ENCODE assay signal across 1 cellular context in the genomic region with DNA sequence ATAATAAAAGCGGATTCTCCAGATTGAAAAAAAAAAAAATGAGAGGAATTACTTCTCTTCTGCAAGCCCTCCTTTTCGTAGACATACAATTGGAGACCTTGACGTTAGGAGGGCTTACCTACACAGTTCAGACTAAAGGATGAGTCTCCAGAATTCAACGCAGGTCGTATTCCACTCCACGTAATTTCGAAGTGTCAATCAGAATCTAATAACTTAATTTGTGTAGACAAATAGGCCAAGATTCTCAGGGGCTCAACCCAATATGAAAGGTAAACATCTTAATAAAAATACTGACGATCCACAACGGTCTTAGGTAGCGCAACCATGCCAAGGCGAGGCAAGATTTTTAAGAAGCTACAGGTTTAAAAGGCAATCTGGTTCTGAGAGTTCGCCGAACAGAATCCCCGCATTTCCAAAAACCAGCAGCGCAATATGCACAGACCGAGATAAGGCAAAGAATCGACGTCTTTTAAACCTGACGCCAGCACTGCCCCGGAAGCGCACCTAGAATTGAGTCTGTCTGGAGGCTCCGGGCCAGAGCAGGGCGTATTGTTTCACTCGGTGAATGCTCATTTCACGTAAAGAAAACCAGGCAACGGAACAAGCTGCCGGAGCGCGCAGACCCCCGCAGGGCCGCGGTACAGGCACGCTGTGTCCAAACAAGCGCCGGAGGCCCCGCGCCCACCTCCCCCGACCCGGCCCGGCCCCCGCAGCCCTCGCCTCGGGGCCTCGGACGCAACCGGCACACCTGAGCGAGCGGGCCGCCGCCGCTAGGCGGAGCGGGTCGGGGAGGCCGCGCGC.
TF ChIP-seq lines count a peak whose summit lies in the region.

No MANE protein-coding gene starts in this region.

TF ChIP-seq in HepG2, 621 proteins besides CTCF, POLR2A, EP300 and RAD21 (continued from another document and continues in another):
- TF ChIP-seq, protein P1, sequence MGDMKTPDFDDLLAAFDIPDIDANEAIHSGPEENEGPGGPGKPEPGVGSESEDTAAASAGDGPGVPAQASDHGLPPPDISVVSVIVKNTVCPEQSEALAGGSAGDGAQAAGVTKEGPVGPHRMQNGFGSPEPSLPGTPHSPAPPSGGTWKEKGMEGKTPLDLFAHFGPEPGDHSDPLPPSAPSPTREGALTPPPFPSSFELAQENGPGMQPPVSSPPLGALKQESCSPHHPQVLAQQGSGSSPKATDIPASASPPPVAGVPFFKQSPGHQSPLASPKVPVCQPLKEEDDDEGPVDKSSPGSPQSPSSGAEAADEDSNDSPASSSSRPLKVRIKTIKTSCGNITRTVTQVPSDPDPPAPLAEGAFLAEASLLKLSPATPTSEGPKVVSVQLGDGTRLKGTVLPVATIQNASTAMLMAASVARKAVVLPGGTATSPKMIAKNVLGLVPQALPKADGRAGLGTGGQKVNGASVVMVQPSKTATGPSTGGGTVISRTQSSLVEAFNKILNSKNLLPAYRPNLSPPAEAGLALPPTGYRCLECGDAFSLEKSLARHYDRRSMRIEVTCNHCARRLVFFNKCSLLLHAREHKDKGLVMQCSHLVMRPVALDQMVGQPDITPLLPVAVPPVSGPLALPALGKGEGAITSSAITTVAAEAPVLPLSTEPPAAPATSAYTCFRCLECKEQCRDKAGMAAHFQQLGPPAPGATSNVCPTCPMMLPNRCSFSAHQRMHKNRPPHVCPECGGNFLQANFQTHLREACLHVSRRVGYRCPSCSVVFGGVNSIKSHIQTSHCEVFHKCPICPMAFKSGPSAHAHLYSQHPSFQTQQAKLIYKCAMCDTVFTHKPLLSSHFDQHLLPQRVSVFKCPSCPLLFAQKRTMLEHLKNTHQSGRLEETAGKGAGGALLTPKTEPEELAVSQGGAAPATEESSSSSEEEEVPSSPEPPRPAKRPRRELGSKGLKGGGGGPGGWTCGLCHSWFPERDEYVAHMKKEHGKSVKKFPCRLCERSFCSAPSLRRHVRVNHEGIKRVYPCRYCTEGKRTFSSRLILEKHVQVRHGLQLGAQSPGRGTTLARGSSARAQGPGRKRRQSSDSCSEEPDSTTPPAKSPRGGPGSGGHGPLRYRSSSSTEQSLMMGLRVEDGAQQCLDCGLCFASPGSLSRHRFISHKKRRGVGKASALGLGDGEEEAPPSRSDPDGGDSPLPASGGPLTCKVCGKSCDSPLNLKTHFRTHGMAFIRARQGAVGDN (CRISPR knock-in tag; IDR thresholded peaks at IDR 0.05): no peak
- TF ChIP-seq ZNF790 (CRISPR knock-in tag; IDR thresholded peaks at IDR 0.05; ENCODE audit: borderline replicate concordance): no peak
- TF ChIP-seq MTA3 (CRISPR knock-in tag; IDR thresholded peaks at IDR 0.05): no peak
- TF ChIP-seq ZNF558 (CRISPR knock-in tag; IDR thresholded peaks at IDR 0.05; ENCODE audit: borderline replicate concordance): peak; percentile 9; the same call in 1 of the 2 replicates
- TF ChIP-seq, protein P2, sequence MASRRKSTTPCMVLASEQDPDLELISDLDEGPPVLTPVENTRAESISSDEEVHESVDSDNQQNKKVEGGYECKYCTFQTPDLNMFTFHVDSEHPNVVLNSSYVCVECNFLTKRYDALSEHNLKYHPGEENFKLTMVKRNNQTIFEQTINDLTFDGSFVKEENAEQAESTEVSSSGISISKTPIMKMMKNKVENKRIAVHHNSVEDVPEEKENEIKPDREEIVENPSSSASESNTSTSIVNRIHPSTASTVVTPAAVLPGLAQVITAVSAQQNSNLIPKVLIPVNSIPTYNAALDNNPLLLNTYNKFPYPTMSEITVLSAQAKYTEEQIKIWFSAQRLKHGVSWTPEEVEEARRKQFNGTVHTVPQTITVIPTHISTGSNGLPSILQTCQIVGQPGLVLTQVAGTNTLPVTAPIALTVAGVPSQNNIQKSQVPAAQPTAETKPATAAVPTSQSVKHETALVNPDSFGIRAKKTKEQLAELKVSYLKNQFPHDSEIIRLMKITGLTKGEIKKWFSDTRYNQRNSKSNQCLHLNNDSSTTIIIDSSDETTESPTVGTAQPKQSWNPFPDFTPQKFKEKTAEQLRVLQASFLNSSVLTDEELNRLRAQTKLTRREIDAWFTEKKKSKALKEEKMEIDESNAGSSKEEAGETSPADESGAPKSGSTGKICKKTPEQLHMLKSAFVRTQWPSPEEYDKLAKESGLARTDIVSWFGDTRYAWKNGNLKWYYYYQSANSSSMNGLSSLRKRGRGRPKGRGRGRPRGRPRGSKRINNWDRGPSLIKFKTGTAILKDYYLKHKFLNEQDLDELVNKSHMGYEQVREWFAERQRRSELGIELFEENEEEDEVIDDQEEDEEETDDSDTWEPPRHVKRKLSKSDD (CRISPR knock-in tag; IDR thresholded peaks at IDR 0.05; ENCODE audit: low read depth): no peak
- no peak for TF ChIP-seq ZNF891 (CRISPR knock-in tag; IDR thresholded peaks at IDR 0.05)
- no peak for TF ChIP-seq KDM1A (CRISPR knock-in tag; IDR thresholded peaks at IDR 0.05)
- no peak for TF ChIP-seq MTF2 (CRISPR knock-in tag; IDR thresholded peaks at IDR 0.05; ENCODE audit: borderline replicate concordance)
- TF ChIP-seq, protein P3, sequence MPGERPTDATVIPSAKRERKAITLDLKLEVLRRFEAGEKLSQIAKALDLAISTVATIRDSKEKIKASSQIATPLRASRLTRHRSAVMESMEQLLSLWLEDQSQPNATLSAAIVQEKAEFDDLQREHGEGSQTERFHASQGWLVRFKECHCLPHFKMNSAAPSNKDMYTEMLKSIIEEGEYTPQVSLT (CRISPR knock-in tag; IDR thresholded peaks at IDR 0.05; ENCODE audit: borderline replicate concordance, low read depth): no peak
- TF ChIP-seq YEATS2 (CRISPR knock-in tag; IDR thresholded peaks at IDR 0.05; ENCODE audit: borderline replicate concordance): no peak
- no peak for TF ChIP-seq MEF2D (CRISPR knock-in tag; IDR thresholded peaks at IDR 0.05)
- TF ChIP-seq, protein P4, sequence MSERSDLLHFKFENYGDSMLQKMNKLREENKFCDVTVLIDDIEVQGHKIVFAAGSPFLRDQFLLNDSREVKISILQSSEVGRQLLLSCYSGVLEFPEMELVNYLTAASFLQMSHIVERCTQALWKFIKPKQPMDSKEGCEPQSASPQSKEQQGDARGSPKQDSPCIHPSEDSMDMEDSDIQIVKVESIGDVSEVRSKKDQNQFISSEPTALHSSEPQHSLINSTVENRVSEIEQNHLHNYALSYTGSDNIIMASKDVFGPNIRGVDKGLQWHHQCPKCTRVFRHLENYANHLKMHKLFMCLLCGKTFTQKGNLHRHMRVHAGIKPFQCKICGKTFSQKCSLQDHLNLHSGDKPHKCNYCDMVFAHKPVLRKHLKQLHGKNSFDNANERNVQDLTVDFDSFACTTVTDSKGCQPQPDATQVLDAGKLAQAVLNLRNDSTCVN (CRISPR knock-in tag; IDR thresholded peaks at IDR 0.05; ENCODE audit: borderline replicate concordance): no peak
- no peak for TF ChIP-seq ZNF282 (IDR thresholded peaks at IDR 0.05; ENCODE audit: partially characterized antibody)
- no peak for TF ChIP-seq KAT8 (CRISPR knock-in tag; IDR thresholded peaks at IDR 0.05)
- no peak for TF ChIP-seq PITX1 (CRISPR knock-in tag; IDR thresholded peaks at IDR 0.05)
- no peak for TF ChIP-seq ZNF749 (CRISPR knock-in tag; IDR thresholded peaks at IDR 0.05; ENCODE audit: borderline replicate concordance)
- no peak for TF ChIP-seq SMAD1 (CRISPR knock-in tag; IDR thresholded peaks at IDR 0.05; ENCODE audit: borderline replicate concordance, low read depth)
- TF ChIP-seq, protein P5, sequence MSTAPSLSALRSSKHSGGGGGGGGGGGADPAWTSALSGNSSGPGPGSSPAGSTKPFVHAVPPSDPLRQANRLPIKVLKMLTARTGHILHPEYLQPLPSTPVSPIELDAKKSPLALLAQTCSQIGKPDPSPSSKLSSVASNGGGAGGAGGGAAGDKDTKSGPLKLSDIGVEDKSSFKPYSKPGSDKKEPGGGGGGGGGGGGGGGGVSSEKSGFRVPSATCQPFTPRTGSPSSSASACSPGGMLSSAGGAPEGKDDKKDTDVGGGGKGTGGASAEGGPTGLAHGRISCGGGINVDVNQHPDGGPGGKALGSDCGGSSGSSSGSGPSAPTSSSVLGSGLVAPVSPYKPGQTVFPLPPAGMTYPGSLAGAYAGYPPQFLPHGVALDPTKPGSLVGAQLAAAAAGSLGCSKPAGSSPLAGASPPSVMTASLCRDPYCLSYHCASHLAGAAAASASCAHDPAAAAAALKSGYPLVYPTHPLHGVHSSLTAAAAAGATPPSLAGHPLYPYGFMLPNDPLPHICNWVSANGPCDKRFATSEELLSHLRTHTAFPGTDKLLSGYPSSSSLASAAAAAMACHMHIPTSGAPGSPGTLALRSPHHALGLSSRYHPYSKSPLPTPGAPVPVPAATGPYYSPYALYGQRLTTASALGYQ (CRISPR knock-in tag; IDR thresholded peaks at IDR 0.05): no peak
- TF ChIP-seq FLYWCH1 (CRISPR knock-in tag; IDR thresholded peaks at IDR 0.05): no peak
- TF ChIP-seq AGO2 (optimal IDR thresholded peaks at IDR 0.05; ENCODE audit: low read depth, low read length): no peak
- TF ChIP-seq, protein P6, sequence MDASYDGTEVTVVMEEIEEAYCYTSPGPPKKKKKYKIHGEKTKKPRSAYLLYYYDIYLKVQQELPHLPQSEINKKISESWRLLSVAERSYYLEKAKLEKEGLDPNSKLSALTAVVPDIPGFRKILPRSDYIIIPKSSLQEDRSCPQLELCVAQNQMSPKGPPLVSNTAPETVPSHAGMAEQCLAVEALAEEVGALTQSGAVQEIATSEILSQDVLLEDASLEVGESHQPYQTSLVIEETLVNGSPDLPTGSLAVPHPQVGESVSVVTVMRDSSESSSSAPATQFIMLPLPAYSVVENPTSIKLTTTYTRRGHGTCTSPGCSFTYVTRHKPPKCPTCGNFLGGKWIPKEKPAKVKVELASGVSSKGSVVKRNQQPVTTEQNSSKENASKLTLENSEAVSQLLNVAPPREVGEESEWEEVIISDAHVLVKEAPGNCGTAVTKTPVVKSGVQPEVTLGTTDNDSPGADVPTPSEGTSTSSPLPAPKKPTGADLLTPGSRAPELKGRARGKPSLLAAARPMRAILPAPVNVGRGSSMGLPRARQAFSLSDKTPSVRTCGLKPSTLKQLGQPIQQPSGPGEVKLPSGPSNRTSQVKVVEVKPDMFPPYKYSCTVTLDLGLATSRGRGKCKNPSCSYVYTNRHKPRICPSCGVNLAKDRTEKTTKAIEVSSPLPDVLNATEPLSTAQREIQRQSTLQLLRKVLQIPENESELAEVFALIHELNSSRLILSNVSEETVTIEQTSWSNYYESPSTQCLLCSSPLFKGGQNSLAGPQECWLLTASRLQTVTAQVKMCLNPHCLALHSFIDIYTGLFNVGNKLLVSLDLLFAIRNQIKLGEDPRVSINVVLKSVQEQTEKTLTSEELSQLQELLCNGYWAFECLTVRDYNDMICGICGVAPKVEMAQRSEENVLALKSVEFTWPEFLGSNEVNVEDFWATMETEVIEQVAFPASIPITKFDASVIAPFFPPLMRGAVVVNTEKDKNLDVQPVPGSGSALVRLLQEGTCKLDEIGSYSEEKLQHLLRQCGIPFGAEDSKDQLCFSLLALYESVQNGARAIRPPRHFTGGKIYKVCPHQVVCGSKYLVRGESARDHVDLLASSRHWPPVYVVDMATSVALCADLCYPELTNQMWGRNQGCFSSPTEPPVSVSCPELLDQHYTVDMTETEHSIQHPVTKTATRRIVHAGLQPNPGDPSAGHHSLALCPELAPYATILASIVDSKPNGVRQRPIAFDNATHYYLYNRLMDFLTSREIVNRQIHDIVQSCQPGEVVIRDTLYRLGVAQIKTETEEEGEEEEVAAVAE (CRISPR knock-in tag; IDR thresholded peaks at IDR 0.05; ENCODE audit: borderline replicate concordance): no peak
- TF ChIP-seq THYN1 (CRISPR knock-in tag; IDR thresholded peaks at IDR 0.05; ENCODE audit: borderline replicate concordance, low read depth): no peak
- no peak for TF ChIP-seq POLR2AphosphoS2 (IDR thresholded peaks at IDR 0.05; ENCODE audit: low read depth, low read length)
- no peak for TF ChIP-seq SCMH1 (CRISPR knock-in tag; IDR thresholded peaks at IDR 0.05; ENCODE audit: borderline replicate concordance)
- TF ChIP-seq, protein P7, sequence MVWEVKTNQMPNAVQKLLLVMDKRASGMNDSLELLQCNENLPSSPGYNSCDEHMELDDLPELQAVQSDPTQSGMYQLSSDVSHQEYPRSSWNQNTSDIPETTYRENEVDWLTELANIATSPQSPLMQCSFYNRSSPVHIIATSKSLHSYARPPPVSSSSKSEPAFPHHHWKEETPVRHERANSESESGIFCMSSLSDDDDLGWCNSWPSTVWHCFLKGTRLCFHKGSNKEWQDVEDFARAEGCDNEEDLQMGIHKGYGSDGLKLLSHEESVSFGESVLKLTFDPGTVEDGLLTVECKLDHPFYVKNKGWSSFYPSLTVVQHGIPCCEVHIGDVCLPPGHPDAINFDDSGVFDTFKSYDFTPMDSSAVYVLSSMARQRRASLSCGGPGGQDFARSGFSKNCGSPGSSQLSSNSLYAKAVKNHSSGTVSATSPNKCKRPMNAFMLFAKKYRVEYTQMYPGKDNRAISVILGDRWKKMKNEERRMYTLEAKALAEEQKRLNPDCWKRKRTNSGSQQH (CRISPR knock-in tag; IDR thresholded peaks at IDR 0.05; ENCODE audit: low read depth): no peak; the same call in 1 of the 2 replicates
- no peak for TF ChIP-seq ZBTB21 (CRISPR knock-in tag; IDR thresholded peaks at IDR 0.05)
- TF ChIP-seq IRX3 (CRISPR knock-in tag; IDR thresholded peaks at IDR 0.05; ENCODE audit: borderline replicate concordance, low read depth): no peak
- TF ChIP-seq, protein P8, sequence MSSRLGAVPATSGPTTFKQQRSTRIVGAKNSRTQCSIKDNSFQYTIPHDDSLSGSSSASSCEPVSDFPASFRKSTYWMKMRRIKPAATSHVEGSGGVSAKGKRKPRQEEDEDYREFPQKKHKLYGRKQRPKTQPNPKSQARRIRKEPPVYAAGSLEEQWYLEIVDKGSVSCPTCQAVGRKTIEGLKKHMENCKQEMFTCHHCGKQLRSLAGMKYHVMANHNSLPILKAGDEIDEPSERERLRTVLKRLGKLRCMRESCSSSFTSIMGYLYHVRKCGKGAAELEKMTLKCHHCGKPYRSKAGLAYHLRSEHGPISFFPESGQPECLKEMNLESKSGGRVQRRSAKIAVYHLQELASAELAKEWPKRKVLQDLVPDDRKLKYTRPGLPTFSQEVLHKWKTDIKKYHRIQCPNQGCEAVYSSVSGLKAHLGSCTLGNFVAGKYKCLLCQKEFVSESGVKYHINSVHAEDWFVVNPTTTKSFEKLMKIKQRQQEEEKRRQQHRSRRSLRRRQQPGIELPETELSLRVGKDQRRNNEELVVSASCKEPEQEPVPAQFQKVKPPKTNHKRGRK (CRISPR knock-in tag; IDR thresholded peaks at IDR 0.05): no peak
- TF ChIP-seq MED13 (CRISPR knock-in tag; IDR thresholded peaks at IDR 0.05): no peak
- TF ChIP-seq, protein P9, sequence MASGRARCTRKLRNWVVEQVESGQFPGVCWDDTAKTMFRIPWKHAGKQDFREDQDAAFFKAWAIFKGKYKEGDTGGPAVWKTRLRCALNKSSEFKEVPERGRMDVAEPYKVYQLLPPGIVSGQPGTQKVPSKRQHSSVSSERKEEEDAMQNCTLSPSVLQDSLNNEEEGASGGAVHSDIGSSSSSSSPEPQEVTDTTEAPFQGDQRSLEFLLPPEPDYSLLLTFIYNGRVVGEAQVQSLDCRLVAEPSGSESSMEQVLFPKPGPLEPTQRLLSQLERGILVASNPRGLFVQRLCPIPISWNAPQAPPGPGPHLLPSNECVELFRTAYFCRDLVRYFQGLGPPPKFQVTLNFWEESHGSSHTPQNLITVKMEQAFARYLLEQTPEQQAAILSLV (CRISPR knock-in tag; IDR thresholded peaks at IDR 0.05; ENCODE audit: borderline replicate concordance): no peak
- no peak for TF ChIP-seq CHD2 (IDR thresholded peaks at IDR 0.05; ENCODE audit: low read depth, low read length)
- TF ChIP-seq, protein P10, sequence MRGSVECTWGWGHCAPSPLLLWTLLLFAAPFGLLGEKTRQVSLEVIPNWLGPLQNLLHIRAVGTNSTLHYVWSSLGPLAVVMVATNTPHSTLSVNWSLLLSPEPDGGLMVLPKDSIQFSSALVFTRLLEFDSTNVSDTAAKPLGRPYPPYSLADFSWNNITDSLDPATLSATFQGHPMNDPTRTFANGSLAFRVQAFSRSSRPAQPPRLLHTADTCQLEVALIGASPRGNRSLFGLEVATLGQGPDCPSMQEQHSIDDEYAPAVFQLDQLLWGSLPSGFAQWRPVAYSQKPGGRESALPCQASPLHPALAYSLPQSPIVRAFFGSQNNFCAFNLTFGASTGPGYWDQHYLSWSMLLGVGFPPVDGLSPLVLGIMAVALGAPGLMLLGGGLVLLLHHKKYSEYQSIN (CRISPR knock-in tag; IDR thresholded peaks at IDR 0.05; ENCODE audit: borderline replicate concordance): no peak
- peak; percentile 47; the same call in 1 of the 2 replicates for TF ChIP-seq ZSCAN12 (CRISPR knock-in tag; IDR thresholded peaks at IDR 0.05)
